In the genomic region with DNA sequence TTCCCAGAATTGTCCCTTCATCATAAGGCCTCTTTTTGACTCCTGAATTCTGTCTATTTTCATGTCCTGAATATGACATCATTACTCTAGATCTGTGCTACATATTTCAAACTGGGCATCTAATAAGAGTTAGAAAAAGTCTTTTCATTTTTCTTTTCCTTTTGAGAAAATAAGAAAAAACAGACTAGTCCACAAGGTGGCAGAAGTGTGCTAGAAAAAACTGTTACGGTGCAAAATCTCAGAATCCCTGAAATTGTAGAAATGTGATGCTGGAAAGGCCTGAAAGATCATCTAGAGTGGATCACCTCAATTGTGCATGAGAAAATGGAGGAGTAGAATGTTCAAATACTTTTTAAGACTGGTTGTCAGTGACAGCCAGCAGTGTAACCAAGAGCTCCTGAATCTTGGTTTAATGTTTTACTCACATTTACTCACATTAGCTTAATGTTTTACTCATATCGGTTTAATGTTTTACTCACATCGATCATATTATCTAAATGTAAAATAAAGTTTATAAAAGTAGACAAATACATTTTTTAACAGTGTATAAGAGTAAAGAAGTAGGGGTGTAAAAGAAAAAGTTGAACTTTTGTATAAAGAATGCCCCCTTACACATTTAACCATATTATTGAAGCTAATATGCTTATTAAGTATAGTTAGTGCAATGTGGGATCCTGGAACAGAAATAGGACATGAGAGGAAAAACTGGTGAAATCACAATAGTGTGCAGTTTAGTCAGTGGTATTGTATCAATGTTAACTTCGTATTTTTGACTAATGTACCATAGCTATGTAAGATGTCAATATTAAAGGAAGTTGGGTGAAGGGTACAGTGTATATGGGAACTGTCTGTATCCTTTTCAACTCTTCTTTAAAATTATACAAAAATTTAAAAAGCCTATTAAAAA, we compare ENCODE assay signal across 8 cellular contexts. TPM values are rescaled to one million over a fixed set of nuclear protein-coding genes. Genes with fewer than 3 reads are reported as not detected.
DNase-seq lines count a peak whose midpoint lies in the region; ATAC-seq and TF ChIP-seq lines count a peak whose summit lies in the region.

No MANE protein-coding gene starts in this region.

- H3K4me1 ChIP-seq in heart left ventricle (peaks cover 0 to 39% (median 14%) of the 10 kb centered on the region in 12 donors), right cardiac atrium (ENCODE audit: control insufficient read depth, insufficient read depth, low read length) (peaks cover 2% of the 10 kb centered on the region), skeletal muscle tissue (ENCODE audit: control insufficient read depth in 3 of 3, insufficient read depth in 3 of 3, low read length in 3 of 3) (peaks cover 20 to 37% (median 28%) of the 10 kb centered on the region in 3 donors)

- H3K27me3 ChIP-seq in heart left ventricle (no peaks in the 10 kb centered on the region), right cardiac atrium (ENCODE audit: control insufficient read depth, insufficient read depth) (no peaks in the 10 kb centered on the region), skeletal muscle tissue (ENCODE audit: control insufficient read depth in 3 of 3, insufficient read depth in 3 of 3, low read length in 3 of 3) (no peaks in the 10 kb centered on the region)

- H3K36me3 ChIP-seq in heart left ventricle: peaks cover 0 to 4% (median 0%) of the 10 kb centered on the region in 9 donors
- peaks cover 0 to 4% (median 0%) of the 10 kb centered on the region in 3 donors for H3K36me3 ChIP-seq in skeletal muscle tissue (ENCODE audit: control insufficient read depth in 3 of 3, insufficient read depth in 3 of 3, low read length in 3 of 3)

- DNase-seq in heart left ventricle (no peak), right cardiac atrium (no peak), OCI-M1 (lab: John Stamatoyannopoulos, UW) (peak; percentile 40), fibroblast of mammary gland (ENCODE audit: low read depth) (peak; percentile 28), caudate nucleus (lab: John Stamatoyannopoulos, UW) (no peak), posterior cingulate gyrus (no peak)

- H3K27ac ChIP-seq in heart left ventricle (peak overlapping the region in 10 of 12 donors; percentile 38 to 82 (median 79)), right cardiac atrium (ENCODE audit: low read length) (no peak overlapping the region), skeletal muscle tissue (ENCODE audit: low read depth, low read length) (peak overlapping the region; percentile 44), caudate nucleus (ENCODE audit: low read depth, low read length) (no peak overlapping the region)

- H3K9me3 ChIP-seq in heart left ventricle (no peaks in the 10 kb centered on the region), right cardiac atrium (ENCODE audit: control insufficient read depth, low read length) (no peaks in the 10 kb centered on the region), skeletal muscle tissue (ENCODE audit: control insufficient read depth in 3 of 3, low read length in 3 of 3) (no peaks in the 10 kb centered on the region)

- ATAC-seq in heart left ventricle (no peak), right cardiac atrium (no peak), HG03378 (IDR thresholded peaks at IDR 0.05; ENCODE audit: unreplicated experiment) (no peak)

- peak overlapping the region in 2 of 3 donors; percentile 28 to 60 for H3K9ac ChIP-seq in skeletal muscle tissue (ENCODE audit: low read depth in 1 of 3, low read length in 3 of 3)

- TF ChIP-seq POLR2A in heart left ventricle (IDR thresholded peaks at IDR 0.05): no peak

- peak; percentile 17 to 58 (median 42) for TF ChIP-seq CTCF in heart left ventricle (IDR thresholded peaks at IDR 0.05)
- peak; percentile 43 for TF ChIP-seq CTCF in fibroblast of mammary gland (conservative IDR thresholded peaks at IDR 0.05; ENCODE audit: control insufficient read depth, insufficient read depth, low read depth, low read length)

- peak overlapping the region in 3 of 12 donors; percentile 3 to 13 (median 6) for H3K4me3 ChIP-seq in heart left ventricle
- no peak overlapping the region for H3K4me3 ChIP-seq in right cardiac atrium (ENCODE audit: low read length)
- H3K4me3 ChIP-seq in fibroblast of mammary gland (ENCODE audit: control insufficient read depth, low read depth, low read length): no peak overlapping the region
- peak overlapping the region in 1 of 3 donors; percentile 35 for H3K4me3 ChIP-seq in skeletal muscle tissue (ENCODE audit: low read length in 3 of 3)

- WGBS in heart left ventricle, 4 donors: 43 to 63% (median 49%) methylated on average over 4 of the region's 4 CpGs
- 59% methylated on average over 4 of the region's 4 CpGs for WGBS in right cardiac atrium

- intact Hi-C loops in heart left ventricle (cut with DNase I) (loop anchor here in 4 of 10 donors (2.0 to 5.0 kb wide), 3 partner anchors 37 to 169 kb away; a partner anchor contains a TSS), right cardiac atrium (cut with DNase I) (no loop called here), posterior cingulate gyrus (cut with DNase I) (loop anchor here (2.0 to 10.0 kb wide), 2 partner anchors 169 to 265 kb away; no protein-coding TSS in a partner anchor)

RNA-seq across cellular contexts. Expression of a gene that starts 15.2 kb away (rescaled TPM):
- total RNA-seq in heart left ventricle (100 to 1,000 TPM in 3 of 9 donors, 10 to 100 TPM in 6; 53.2 to 246 (median 90.0) TPM), right cardiac atrium (10 to 100 TPM; 45.0 to 92.4 (median 76.9) TPM), skeletal muscle tissue (15.1 TPM)
- polyA plus RNA-seq in heart left ventricle (10 to 100 TPM; 14.5 to 21.0 TPM), right cardiac atrium (34.2 TPM)

RNA-seq across cellular contexts. Expression of a gene that starts 30.3 kb away (rescaled TPM):
- total RNA-seq in heart left ventricle: 1 to 10 TPM in 5 of 9 donors, under 1 TPM in 4; 0.37 to 2.8 (median 1.6) TPM
- polyA plus RNA-seq in heart left ventricle: 1 to 10 TPM in 1 of 2 donors, under 1 TPM in 1; 0.88 to 1.4 TPM
- 1 to 10 TPM in 2 of 4 donors, under 1 TPM in 2; 0.89 to 2.0 (median 1.3) TPM for total RNA-seq in right cardiac atrium
- polyA plus RNA-seq in right cardiac atrium: 0.91 TPM
- total RNA-seq in skeletal muscle tissue: 3.7 TPM

RNA-seq across cellular contexts. Expression of a gene that starts 35.1 kb away (rescaled TPM):
- total RNA-seq in heart left ventricle (1 to 10 TPM; 1.6 to 7.4 (median 4.5) TPM), right cardiac atrium (1 to 10 TPM; 3.2 to 6.0 (median 4.9) TPM), skeletal muscle tissue (6.8 TPM)
- polyA plus RNA-seq in heart left ventricle (1 to 10 TPM; 3.0 to 9.9 TPM), right cardiac atrium (6.3 TPM)

Comparison
In these comparisons a context has a peak if more than half of its experiments do, and no peak if none do; other contexts are left out.
1. H3K27ac ChIP-seq: peak in heart left ventricle (10 of 12) and skeletal muscle tissue (single experiment); none in right cardiac atrium (single experiment) and caudate nucleus (single experiment).
2. DNase-seq: peak in OCI-M1 (single experiment) and fibroblast of mammary gland (single experiment); none in heart left ventricle (0 of 5), right cardiac atrium (0 of 3), caudate nucleus (0 of 61) and posterior cingulate gyrus (0 of 10).